19 cellular contexts compared by ENCODE assay signal in the genomic region with DNA sequence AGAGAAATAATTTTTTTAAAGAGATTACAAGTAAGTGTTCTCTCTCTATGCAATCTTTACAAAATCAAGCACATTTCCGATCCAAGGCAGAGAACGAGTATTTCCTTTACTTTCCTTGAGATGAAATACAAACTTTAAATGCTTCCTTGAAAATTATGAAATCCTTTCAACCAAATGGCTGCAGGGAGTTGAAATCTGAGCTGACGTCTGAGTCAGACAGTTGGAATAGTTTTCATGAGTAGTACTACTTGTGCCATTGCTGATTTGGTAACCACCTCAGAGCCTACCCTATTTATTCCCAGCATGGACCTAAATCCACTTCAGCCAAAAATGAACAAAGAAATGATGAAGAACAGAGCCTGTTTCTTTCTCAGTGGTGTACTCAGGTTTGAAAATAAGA.
DNase-seq lines count a peak whose midpoint lies in the region; ATAC-seq, FAIRE-seq and TF ChIP-seq lines count a peak whose summit lies in the region.
"Had no signal": no experiment of that assay in that cellular context is flagged by ENCODE, and none has a peak within 500 bp of the region (broad histone marks: within the 10 kb centered on the region; RNA-seq: fewer than 3 reads in every experiment).

No MANE protein-coding gene starts in this region.

- H3K27me3 ChIP-seq in breast epithelium (no peaks in the 10 kb centered on the region), astrocyte (ENCODE audit: insufficient read depth, low read length) (no peaks in the 10 kb centered on the region), left ventricle myocardium inferior (ENCODE audit: low read depth) (no peaks in the 10 kb centered on the region), upper lobe of left lung (no peaks in the 10 kb centered on the region), ovary (no peaks in the 10 kb centered on the region)
- H3K27me3 ChIP-seq: transverse colon had no signal

- CTCF ChIA-PET in MCF 10A (lab: Yijun Ruan, JAX), result interaction anchor here (1.6 kb wide), 1 partner anchor 28 kb away, joined by 3 read pairs; no protein-coding TSS in a partner anchor

- H3K4me1 ChIP-seq in breast epithelium (no peaks in the 10 kb centered on the region), astrocyte (ENCODE audit: insufficient read depth, low read length) (no peaks in the 10 kb centered on the region), left ventricle myocardium inferior (no peaks in the 10 kb centered on the region), upper lobe of left lung (no peaks in the 10 kb centered on the region), ovary (ENCODE audit: insufficient read depth) (peaks cover 5% of the 10 kb centered on the region)

- H3K27me3 Mint-ChIP-seq in MCF 10A (ENCODE audit: insufficient read depth, unreplicated experiment) (no peaks in the 10 kb centered on the region), astrocyte (ENCODE audit: low read depth, unreplicated experiment) (peaks cover 7% of the 10 kb centered on the region)

- no peaks in the 10 kb centered on the region for H3K36me3 Mint-ChIP-seq in MCF 10A (ENCODE audit: insufficient read depth, unreplicated experiment)
- H3K36me3 Mint-ChIP-seq in astrocyte (ENCODE audit: low read depth, unreplicated experiment), result no peaks in the 10 kb centered on the region

- H3K4me3 Mint-ChIP-seq in MCF 10A (ENCODE audit: unreplicated experiment) (peak overlapping the region; percentile 20), astrocyte (ENCODE audit: unreplicated experiment) (no peak overlapping the region)
- H3K4me3 Mint-ChIP-seq: activated CD4-positive, alpha-beta T cell treated with anti-CD3 and anti-CD28 coated beads for 36 hours; neural crest cell had no signal

- peak; percentile 66 to 90 for ATAC-seq in upper lobe of left lung (ENCODE audit: low FRiP score in 2 of 2)
- ATAC-seq: activated CD4-positive, alpha-beta T cell treated with anti-CD3 and anti-CD28 coated beads for 36 hours; K562 had no signal

- TF ChIP-seq CTCF in MCF 10A (IDR thresholded peaks at IDR 0.05; ENCODE audit: unreplicated experiment) (no peak), breast epithelium (IDR thresholded peaks at IDR 0.05) (no peak), astrocyte (IDR thresholded peaks at IDR 0.05; ENCODE audit: insufficient read depth, low read depth, low read length) (no peak), left ventricle myocardium inferior (IDR thresholded peaks at IDR 0.05; ENCODE audit: borderline replicate concordance) (no peak), upper lobe of left lung (IDR thresholded peaks at IDR 0.05) (no peak), ovary (IDR thresholded peaks at IDR 0.05) (no peak)

- DNase-seq in MCF 10A (ENCODE audit: unreplicated experiment) (peak; percentile 94), breast epithelium (ENCODE audit: low spot score in 2 of 2) (no peak), astrocyte (ENCODE audit: low read depth) (peak; percentile 60), left ventricle myocardium inferior (no peak), upper lobe of left lung (no peak), SIG-M5 treated with dmso at 0.1 percent for 504 hours (lab: John Stamatoyannopoulos, UW; ENCODE audit: unreplicated experiment) (no peak), ovary (no peak)
- DNase-seq in activated naive CD4-positive, alpha-beta T cell (lab: John Stamatoyannopoulos, UW), result no peak
- DNase-seq: activated CD4-positive, alpha-beta T cell treated with anti-CD3 and anti-CD28 coated beads for 36 hours; activated T-cell treated with anti-CD3 and anti-CD28 coated beads, Interleukin-2, amount 50 U/mL, for 48 hours; caudate nucleus; DMS79 treated with DMSO at 0.1 percent for 48 hours; NCI-H1930; stimulated activated CD4-positive, alpha-beta T cell treated with anti-CD3 and anti-CD28 coated beads, Interleukin-12 subunit alpha, Interleukin-12 subunit beta, amount 100 ng/mL, for 4 hours; T-helper 1 cell; transverse colon had no signal

- POLR2A ChIA-PET in MCF 10A (lab: Yijun Ruan, JAX), result interaction anchor here (0.6 to 1.7 kb wide), 5 partner anchors 9 to 364 kb away, joined by 3 to 15 read pairs (median 3); no protein-coding TSS in a partner anchor

- H3K27ac Mint-ChIP-seq in MCF 10A (ENCODE audit: low read depth, unreplicated experiment) (peak overlapping the region; percentile 63), astrocyte (ENCODE audit: unreplicated experiment) (no peak overlapping the region)
- H3K27ac Mint-ChIP-seq: activated CD4-positive, alpha-beta T cell treated with anti-CD3 and anti-CD28 coated beads for 36 hours had no signal

- peaks cover 42% of the 10 kb centered on the region for H3K4me1 Mint-ChIP-seq in MCF 10A (ENCODE audit: insufficient read depth, unreplicated experiment)
- no peaks in the 10 kb centered on the region for H3K4me1 Mint-ChIP-seq in astrocyte (ENCODE audit: low read depth, unreplicated experiment)
- H3K4me1 Mint-ChIP-seq: activated CD4-positive, alpha-beta T cell treated with anti-CD3 and anti-CD28 coated beads for 36 hours; neural crest cell had no signal

- H2AFZ ChIP-seq in astrocyte (ENCODE audit: low read depth, low read length), result no peak overlapping the region

- TF ChIP-seq EP300 in upper lobe of left lung (IDR thresholded peaks at IDR 0.05) (peak in 1 of 4 donors; percentile 53), ovary (IDR thresholded peaks at IDR 0.05) (no peak)

- H3K9me3 Mint-ChIP-seq in MCF 10A (ENCODE audit: unreplicated experiment) (no peaks in the 10 kb centered on the region), astrocyte (ENCODE audit: unreplicated experiment) (no peaks in the 10 kb centered on the region)
- H3K9me3 Mint-ChIP-seq: neural crest cell had no signal

- no peak overlapping the region for H3K4me3 ChIP-seq in breast epithelium
- no peak overlapping the region for H3K4me3 ChIP-seq in astrocyte (ENCODE audit: insufficient read depth, low read depth, low read length)
- H3K4me3 ChIP-seq in left ventricle myocardium inferior, result no peak overlapping the region
- H3K4me3 ChIP-seq in upper lobe of left lung, result peak overlapping the region in 2 of 4 donors; percentile 25 to 27
- H3K4me3 ChIP-seq in ovary, result no peak overlapping the region
- H3K4me3 ChIP-seq: K562, transverse colon had no signal

- H3K36me3 ChIP-seq in breast epithelium (no peaks in the 10 kb centered on the region), astrocyte (ENCODE audit: insufficient read depth, low read length) (no peaks in the 10 kb centered on the region), left ventricle myocardium inferior (no peaks in the 10 kb centered on the region), upper lobe of left lung (no peaks in the 10 kb centered on the region), ovary (no peaks in the 10 kb centered on the region)
- H3K36me3 ChIP-seq: transverse colon had no signal

- peak; percentile 45 for FAIRE-seq in astrocyte (lab: Jason Lieb, UNC)
- FAIRE-seq: GM18507, K562 had no signal

- no peak overlapping the region for H3K4me2 ChIP-seq in astrocyte (ENCODE audit: low read length)

- H3K9ac ChIP-seq in astrocyte (ENCODE audit: low read length), result no peak overlapping the region

- H3K9me3 ChIP-seq in breast epithelium, result no peaks in the 10 kb centered on the region
- H3K9me3 ChIP-seq in astrocyte (ENCODE audit: insufficient read depth, low read depth, low read length), result no peaks in the 10 kb centered on the region
- peaks cover 17% of the 10 kb centered on the region for H3K9me3 ChIP-seq in left ventricle myocardium inferior (replicated peaks)
- peaks cover 0 to 6% (median 0%) of the 10 kb centered on the region in 4 donors for H3K9me3 ChIP-seq in upper lobe of left lung
- no peaks in the 10 kb centered on the region for H3K9me3 ChIP-seq in ovary

- WGBS in upper lobe of left lung, 2 donors, result 55 to 70% methylated on average over 3 of the region's 3 CpGs
- WGBS in ovary, 3 donors, result 31 to 45% (median 40%) methylated on average over 3 of the region's 3 CpGs

- H3K27ac ChIP-seq in breast epithelium (no peak overlapping the region), astrocyte (ENCODE audit: low read depth, low read length) (no peak overlapping the region), left ventricle myocardium inferior (replicated peaks) (peak overlapping the region; percentile 7), upper lobe of left lung (peak overlapping the region in 3 of 4 donors; percentile 17 to 44 (median 38)), ovary (no peak overlapping the region)

- TF ChIP-seq POLR2A in breast epithelium (IDR thresholded peaks at IDR 0.05), result no peak
- TF ChIP-seq POLR2A in upper lobe of left lung (IDR thresholded peaks at IDR 0.05), result peak in 1 of 4 donors; percentile 52
- no peak for TF ChIP-seq POLR2A in ovary (IDR thresholded peaks at IDR 0.05)

- H4K20me1 ChIP-seq in astrocyte (ENCODE audit: insufficient read depth, low read length), result no peaks in the 10 kb centered on the region

- no peaks in the 10 kb centered on the region for H3K79me2 ChIP-seq in astrocyte (ENCODE audit: insufficient read depth, low read length)

- no TSS peak for BruUV-seq in MCF 10A (replicated peaks; lab: Mats Ljungman, UMichigan)

- intact Hi-C loops in MCF 10A (cut with micrococcal nuclease), result loop anchor here (10.0 kb wide), 1 partner anchor 145 kb away; no protein-coding TSS in a partner anchor
- intact Hi-C loops in breast epithelium (cut with DNase I; ENCODE audit: low total_unique reads), result no loop called here
- intact Hi-C loops in left ventricle myocardium inferior (cut with micrococcal nuclease), result no loop called here
- intact Hi-C loops in ovary (cut with DNase I), result no loop called here

Comparison
In these comparisons a context has a peak if more than half of its experiments do, and no peak if none do; other contexts are left out.
1. DNase-seq: peak in MCF 10A (single experiment) and astrocyte (single experiment); none in breast epithelium (0 of 2), left ventricle myocardium inferior (single experiment), upper lobe of left lung (0 of 2), SIG-M5 treated with dmso at 0.1 percent for 504 hours (single experiment), ovary (0 of 5) and activated naive CD4-positive, alpha-beta T cell (0 of 4).
2. H3K27ac ChIP-seq: peak in left ventricle myocardium inferior (single experiment) and upper lobe of left lung (3 of 4); none in breast epithelium (0 of 2), astrocyte (single experiment) and ovary (0 of 2).